ENCODE assay signal across 8 cellular contexts in the genomic region with DNA sequence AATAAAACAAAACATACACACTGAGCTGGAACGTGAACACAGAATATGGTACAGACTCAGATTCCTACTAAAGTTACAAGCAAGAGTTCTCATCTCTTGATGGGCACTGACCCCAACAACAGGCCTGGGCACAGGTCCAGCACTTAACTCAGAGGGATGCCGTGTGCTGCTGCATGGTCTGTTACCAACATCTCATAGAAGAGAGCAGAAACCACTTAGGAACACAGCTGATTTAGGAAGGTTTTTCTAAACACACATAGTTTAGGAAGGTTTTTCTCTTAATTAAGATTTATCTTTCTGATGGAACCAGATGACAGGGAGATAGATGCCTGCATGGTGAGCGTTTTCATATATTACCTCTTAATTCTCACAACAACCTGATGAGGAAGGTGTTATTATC. TPM values are rescaled to one million over a fixed set of nuclear protein-coding genes. Genes with fewer than 3 reads are reported as not detected.
DNase-seq lines count a peak whose midpoint lies in the region; ATAC-seq, FAIRE-seq and TF ChIP-seq lines count a peak whose summit lies in the region.

No MANE protein-coding gene starts in this region.

- peak overlapping the region; percentile 36 for H3K27ac Mint-ChIP-seq in Calu3 (ENCODE audit: unreplicated experiment)
- peak overlapping the region; percentile 19 for H3K27ac Mint-ChIP-seq in activated CD8-positive, alpha-beta T cell treated with anti-CD3 and anti-CD28 coated beads for 36 hours

- DNase-seq in Calu3 (peak; percentile 7), LNCaP clone FGC (ENCODE audit: low read depth) (no peak), iris pigment epithelial cell (ENCODE audit: low read depth) (peak; percentile 70), urothelium cell line (ENCODE audit: low spot score) (peak; percentile 20)
- no peak for DNase-seq in activated CD8-positive, alpha-beta T cell treated with anti-CD3 and anti-CD28 coated beads for 36 hours
- DNase-seq in stimulated activated CD4-positive, alpha-beta T cell treated with anti-CD3 and anti-CD28 coated beads, Interleukin-4, amount 100 ng/mL, for 1 hour = no peak

- H3K4me3 ChIP-seq in LNCaP clone FGC (ENCODE audit: low read depth, low read length) = peak overlapping the region; percentile 65

- H3K36me3 Mint-ChIP-seq in Calu3 (ENCODE audit: insufficient read depth, unreplicated experiment) = peaks cover 17% of the 10 kb centered on the region
- peaks cover 3% of the 10 kb centered on the region for H3K36me3 Mint-ChIP-seq in activated CD8-positive, alpha-beta T cell treated with anti-CD3 and anti-CD28 coated beads for 36 hours (ENCODE audit: low read depth)

- peaks cover 3% of the 10 kb centered on the region for H3K9me3 Mint-ChIP-seq in Calu3 (ENCODE audit: low read depth, unreplicated experiment)
- peaks cover 5% of the 10 kb centered on the region for H3K9me3 Mint-ChIP-seq in activated CD8-positive, alpha-beta T cell treated with anti-CD3 and anti-CD28 coated beads for 36 hours

- no peak for FAIRE-seq in urothelium cell line (lab: Jason Lieb, UNC)

- CTCF ChIA-PET in Calu3 (lab: Charles Lee) = no interaction called here
- CTCF ChIA-PET in activated CD8-positive, alpha-beta T cell treated with anti-CD3 and anti-CD28 coated beads for 36 hours (lab: Charles Lee) = interaction anchor here (0.6 to 1.3 kb wide), 2 partner anchors 11 to 63 kb away, joined by 3 read pairs; no protein-coding TSS in a partner anchor

- no TSS peak for BruUV-seq in Calu3 (replicated peaks; lab: Mats Ljungman, UMichigan)

- H3K27me3 Mint-ChIP-seq in Calu3 (ENCODE audit: unreplicated experiment) = peaks cover 12% of the 10 kb centered on the region
- H3K27me3 Mint-ChIP-seq in activated CD8-positive, alpha-beta T cell treated with anti-CD3 and anti-CD28 coated beads for 36 hours = no peaks in the 10 kb centered on the region

- intact Hi-C loops in Calu3 (cut with micrococcal nuclease; ENCODE audit: unreplicated experiment) = loop anchor here (5.0 kb wide), 1 partner anchor 60 kb away; no protein-coding TSS in a partner anchor
- intact Hi-C loops in activated CD8-positive, alpha-beta T cell treated with anti-CD3 and anti-CD28 coated beads for 36 hours (cut with micrococcal nuclease) = loop anchor here (2.0 to 5.0 kb wide), 2 partner anchors 29 to 60 kb away; partner anchors contain the start of gene DNTTIP2

- TF ChIP-seq CTCF in Calu3 (IDR thresholded peaks at IDR 0.05; ENCODE audit: unreplicated experiment) (no peak), LNCaP clone FGC (IDR thresholded peaks at IDR 0.05; ENCODE audit: control insufficient read depth, extremely low read depth, insufficient read depth) (no peak)
- TF ChIP-seq CTCF in activated CD8-positive, alpha-beta T cell treated with anti-CD3 and anti-CD28 coated beads for 36 hours (IDR thresholded peaks at IDR 0.05) = no peak

- no peak for ATAC-seq in activated CD8-positive, alpha-beta T cell treated with anti-CD3 and anti-CD28 coated beads for 36 hours
- ATAC-seq in HG03442 (IDR thresholded peaks at IDR 0.05; ENCODE audit: unreplicated experiment) (no peak), GM18861 (IDR thresholded peaks at IDR 0.05; ENCODE audit: unreplicated experiment) (no peak)

- peaks cover 27% of the 10 kb centered on the region for H3K4me1 Mint-ChIP-seq in Calu3 (ENCODE audit: low read depth, unreplicated experiment)
- peaks cover 37% of the 10 kb centered on the region for H3K4me1 Mint-ChIP-seq in activated CD8-positive, alpha-beta T cell treated with anti-CD3 and anti-CD28 coated beads for 36 hours (ENCODE audit: low read depth)

- POLR2A ChIA-PET in activated CD8-positive, alpha-beta T cell treated with anti-CD3 and anti-CD28 coated beads for 36 hours (lab: Charles Lee) = interaction anchor here (1.1 kb wide), 2 partner anchors 29 to 62 kb away, joined by 3 read pairs; partner anchors contain the start of gene DNTTIP2

- peak overlapping the region; percentile 84 for H3K4me3 Mint-ChIP-seq in Calu3 (ENCODE audit: low read depth, unreplicated experiment)
- peak overlapping the region; percentile 96 for H3K4me3 Mint-ChIP-seq in activated CD8-positive, alpha-beta T cell treated with anti-CD3 and anti-CD28 coated beads for 36 hours

RNA-seq across cellular contexts. Expression of gene GCLM, which starts 1.5 kb away (rescaled TPM):
- total RNA-seq in Calu3 (2022) = 20.2 and 20.9 TPM in 2 replicates
- total RNA-seq in activated CD8-positive, alpha-beta T cell treated with anti-CD3 and anti-CD28 coated beads for 36 hours = 10 to 100 TPM; 25.3 to 26.4 TPM

RNA-seq across cellular contexts. Expression of gene DNTTIP2, which starts 28.7 kb away (rescaled TPM):
- 71.8 and 76.7 TPM in 2 replicates for total RNA-seq in Calu3 (2022)
- 10 to 100 TPM; 81.7 to 82.2 TPM for total RNA-seq in activated CD8-positive, alpha-beta T cell treated with anti-CD3 and anti-CD28 coated beads for 36 hours

Comparison
In these comparisons a context has a peak if more than half of its experiments do, and no peak if none do; other contexts are left out.
1. DNase-seq: peak in Calu3 (single experiment), iris pigment epithelial cell (single experiment) and urothelium cell line (single experiment); none in LNCaP clone FGC (single experiment), activated CD8-positive, alpha-beta T cell treated with anti-CD3 and anti-CD28 coated beads for 36 hours (single experiment) and stimulated activated CD4-positive, alpha-beta T cell treated with anti-CD3 and anti-CD28 coated beads, Interleukin-4, amount 100 ng/mL, for 1 hour (single experiment).